Comparison of ENCODE assay signal across 9 cellular contexts in the genomic region with DNA sequence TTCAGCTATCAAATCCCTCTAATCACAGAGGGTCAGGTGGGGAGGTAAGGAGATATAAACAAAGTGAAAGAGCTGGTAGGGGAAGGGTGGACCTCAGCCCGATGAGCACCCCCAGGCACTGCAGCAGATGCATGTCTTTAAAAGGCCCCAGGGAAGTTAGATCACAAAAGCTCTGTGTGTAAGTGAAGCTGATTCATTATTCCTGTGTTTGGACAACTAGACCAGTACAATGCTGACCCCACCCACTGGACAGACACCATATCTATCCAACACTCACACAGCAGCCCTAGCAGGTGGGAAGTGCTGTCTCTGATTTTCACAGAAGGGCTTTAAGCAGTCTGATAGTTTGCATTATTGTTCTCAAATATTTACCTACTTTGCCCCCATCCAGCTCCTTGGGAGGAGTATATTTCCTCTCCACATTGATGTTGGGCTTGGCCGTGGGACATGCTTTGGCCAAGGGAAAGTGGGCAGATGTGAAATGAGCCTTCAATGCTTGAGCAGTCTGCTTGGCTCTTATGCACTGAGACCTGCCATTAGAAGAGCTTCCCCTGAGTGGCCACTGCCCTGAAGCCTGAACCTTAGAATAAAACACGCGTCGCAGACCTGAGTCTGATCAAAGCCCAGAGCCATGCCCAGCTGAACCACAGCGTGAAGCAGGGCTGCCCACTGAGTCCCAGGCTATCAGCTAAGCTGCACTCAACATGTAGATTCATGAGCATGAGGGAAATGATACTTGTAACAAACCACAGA.
A peak's percentile ranks its signal among the peaks of the same experiment; 100 is the strongest.
DNase-seq lines count a peak whose midpoint lies in the region; ATAC-seq and TF ChIP-seq lines count a peak whose summit lies in the region.
"Had no signal": no experiment of that assay in that cellular context is flagged by ENCODE, and none has a peak within 500 bp of the region (broad histone marks: within the 10 kb centered on the region; RNA-seq: fewer than 3 reads in every experiment).

No MANE protein-coding gene starts in this region.

- TF ChIP-seq CTCF in GM23338 (conservative IDR thresholded peaks at IDR 0.05; ENCODE audit: low read depth in 2 of 2) (no peak), epithelial cell of esophagus (IDR thresholded peaks at IDR 0.05; ENCODE audit: insufficient read depth, low read depth, low read length, missing control alignments) (no peak)

- no peak overlapping the region for H3K4me3 Mint-ChIP-seq in GM23338
- H3K4me3 Mint-ChIP-seq in CD4-positive, alpha-beta memory T cell: no peak overlapping the region
- H3K4me3 Mint-ChIP-seq: activated B cell treated with CpG ODN at 0.5 μM for 24 hours had no signal

- no CpG with 5 or more reads among the region's 6 CpGs for WGBS in trophoblast cell (ENCODE audit: extremely low coverage, insufficient coverage, insufficient read length)

- H2AK5ac ChIP-seq in trophoblast cell (ENCODE audit: low read length): peak overlapping the region; percentile 98

- H3K27ac Mint-ChIP-seq in GM23338: peak overlapping the region; percentile 84
- no peak overlapping the region for H3K27ac Mint-ChIP-seq in CD4-positive, alpha-beta memory T cell
- H3K27ac Mint-ChIP-seq: activated B cell treated with CpG ODN at 0.5 μM for 24 hours had no signal

- H3K36me3 Mint-ChIP-seq in GM23338 (ENCODE audit: low read depth): peaks cover 27% of the 10 kb centered on the region
- no peaks in the 10 kb centered on the region for H3K36me3 Mint-ChIP-seq in CD4-positive, alpha-beta memory T cell

- H3K4me3 ChIP-seq in GM23338: no peak overlapping the region
- no peak overlapping the region for H3K4me3 ChIP-seq in epithelial cell of esophagus (ENCODE audit: low read length)
- no peak overlapping the region for H3K4me3 ChIP-seq in trophoblast cell (ENCODE audit: low read depth, low read length)
- H3K4me3 ChIP-seq in CD4-positive, alpha-beta memory T cell (ENCODE audit: low read length in 2 of 2): no peak overlapping the region

- H2AFZ ChIP-seq in GM23338: no peak overlapping the region
- H2AFZ ChIP-seq in trophoblast cell (ENCODE audit: insufficient read depth, low read length, poor library complexity): peak overlapping the region; percentile 7

- H3K4me2 ChIP-seq in GM23338 (peak overlapping the region; percentile 2), trophoblast cell (ENCODE audit: low read length) (no peak overlapping the region)

- ATAC-seq in GM23338 (no peak), esophagus mucosa (no peak)

- H4K20me1 ChIP-seq in GM23338 (replicated peaks; ENCODE audit: insufficient read depth): no peaks in the 10 kb centered on the region

- H3K4me1 ChIP-seq in GM23338 (ENCODE audit: insufficient read depth) (peaks cover 27% of the 10 kb centered on the region), trophoblast cell (ENCODE audit: control insufficient read depth in 1 of 2, insufficient read depth in 2 of 2, low read length in 2 of 2) (peaks cover 36 to 45% of the 10 kb centered on the region in 2 experiments)
- H3K4me1 ChIP-seq in CD4-positive, alpha-beta memory T cell (ENCODE audit: insufficient read depth, low read length): no peaks in the 10 kb centered on the region

- H3F3A ChIP-seq in GM23338 (replicated peaks; ENCODE audit: low read depth): no peaks in the 10 kb centered on the region; the same call in none of the 2 replicates

- peaks cover 60% of the 10 kb centered on the region for H3K79me1 ChIP-seq in trophoblast cell (ENCODE audit: low read length)

- peak overlapping the region; percentile 99 for H4K91ac ChIP-seq in trophoblast cell (ENCODE audit: low read depth, low read length)

- H3K23ac ChIP-seq in trophoblast cell (ENCODE audit: low read length): no peak overlapping the region

- no peaks in the 10 kb centered on the region for H3K79me2 ChIP-seq in GM23338 (replicated peaks; ENCODE audit: insufficient read depth)
- H3K79me2 ChIP-seq in trophoblast cell (ENCODE audit: control insufficient read depth, insufficient read depth, low read length, poor library complexity): peaks cover 16% of the 10 kb centered on the region

- no peak overlapping the region for H3K9ac ChIP-seq in trophoblast cell (ENCODE audit: low read length)

- H3K4ac ChIP-seq in trophoblast cell (ENCODE audit: low read depth, low read length): peak overlapping the region; percentile 92

- POLR2A ChIA-PET in CD4-positive, alpha-beta memory T cell (lab: Charles Lee; ENCODE audit: partially characterized antibody): no interaction called here

- peak overlapping the region; percentile 88 for H4K8ac ChIP-seq in trophoblast cell (ENCODE audit: low read depth, low read length)

- peaks cover 38% of the 10 kb centered on the region for H3K4me1 Mint-ChIP-seq in GM23338
- no peaks in the 10 kb centered on the region for H3K4me1 Mint-ChIP-seq in CD4-positive, alpha-beta memory T cell
- H3K4me1 Mint-ChIP-seq: activated B cell treated with CpG ODN at 0.5 μM for 24 hours had no signal

- intact Hi-C loops in CD4-positive, alpha-beta memory T cell (cut with micrococcal nuclease): no loop called here

- H4K12ac ChIP-seq in trophoblast cell (ENCODE audit: low read depth, low read length): peak overlapping the region; percentile 66

- DNase-seq in GM23338 (ENCODE audit: low spot score): no peak
- DNase-seq in NCI-H69 (lab: John Stamatoyannopoulos, UW): peak; percentile 97
- peak; percentile 64 for DNase-seq in epithelial cell of esophagus (ENCODE audit: low read depth)
- peak; percentile 34 for DNase-seq in trophoblast cell
- DNase-seq in activated gamma-delta T cell treated with Interleukin-2 at 50 U/mL for 16 hours: no peak
- no peak for DNase-seq in CD4-positive, alpha-beta memory T cell
- no peak for DNase-seq in NCI-H1048 (lab: John Stamatoyannopoulos, UW)
- DNase-seq: activated B cell treated with CpG ODN at 0.5 μM for 24 hours had no signal

- peak overlapping the region; percentile 91 for H3K18ac ChIP-seq in trophoblast cell (ENCODE audit: low read length)

- peak overlapping the region; percentile 91 for H2BK5ac ChIP-seq in trophoblast cell (ENCODE audit: low read depth, low read length, poor library complexity)

- H3K27ac ChIP-seq in GM23338 (ENCODE audit: low read depth) (peak overlapping the region; percentile 95), trophoblast cell (ENCODE audit: low read depth, low read length) (peak overlapping the region; percentile 82)
- H3K27ac ChIP-seq in CD4-positive, alpha-beta memory T cell (ENCODE audit: low read depth, low read length): no peak overlapping the region

- H3K36me3 ChIP-seq in GM23338 (ENCODE audit: insufficient read depth): peaks cover 4% of the 10 kb centered on the region; the same call in 1 of the 2 replicates
- no peaks in the 10 kb centered on the region for H3K36me3 ChIP-seq in trophoblast cell (ENCODE audit: control insufficient read depth in 1 of 2, insufficient read depth in 2 of 2, low read length in 2 of 2)
- H3K36me3 ChIP-seq in CD4-positive, alpha-beta memory T cell (ENCODE audit: insufficient read depth, low read length): no peaks in the 10 kb centered on the region

- H3K9me2 ChIP-seq in GM23338 (ENCODE audit: insufficient read depth): peaks cover 32% of the 10 kb centered on the region

- H3K14ac ChIP-seq in trophoblast cell (ENCODE audit: low read length): peak overlapping the region; percentile 94

- H3K27me3 ChIP-seq in GM23338 (ENCODE audit: insufficient read depth) (no peaks in the 10 kb centered on the region), trophoblast cell (ENCODE audit: insufficient read depth, low read length) (no peaks in the 10 kb centered on the region)
- H3K27me3 ChIP-seq in CD4-positive, alpha-beta memory T cell (ENCODE audit: insufficient read depth, low read length): peaks cover 2% of the 10 kb centered on the region

- H3K9me3 ChIP-seq in trophoblast cell (ENCODE audit: insufficient read depth, low read depth, low read length): peaks cover 6% of the 10 kb centered on the region
- no peaks in the 10 kb centered on the region for H3K9me3 ChIP-seq in CD4-positive, alpha-beta memory T cell (ENCODE audit: control insufficient read depth in 1 of 2, low read length in 2 of 2)

- peak overlapping the region; percentile 99 for H2BK12ac ChIP-seq in trophoblast cell (ENCODE audit: low read length)

- H3K9me3 Mint-ChIP-seq in GM23338: peaks cover 32% of the 10 kb centered on the region
- no peaks in the 10 kb centered on the region for H3K9me3 Mint-ChIP-seq in CD4-positive, alpha-beta memory T cell
- H3K9me3 Mint-ChIP-seq: activated B cell treated with CpG ODN at 0.5 μM for 24 hours had no signal

- peak overlapping the region; percentile 97 for H2BK120ac ChIP-seq in trophoblast cell (ENCODE audit: insufficient read depth, low read length, poor library complexity)

- peaks cover 9% of the 10 kb centered on the region for H3K27me3 Mint-ChIP-seq in GM23338 (ENCODE audit: insufficient read depth, low read depth, poor library complexity)
- H3K27me3 Mint-ChIP-seq in CD4-positive, alpha-beta memory T cell: peaks cover 1 to 7% of the 10 kb centered on the region in 2 donors

- CTCF ChIA-PET in CD4-positive, alpha-beta memory T cell (lab: Charles Lee; ENCODE audit: partially characterized antibody): no interaction called here

TF ChIP-seq in GM23338, 12 proteins besides CTCF, POLR2A, EP300 and RAD21 (continues in another document):
- TF ChIP-seq EZH2phosphoT487 (IDR thresholded peaks at IDR 0.05; ENCODE audit: unreplicated experiment): no peak
- no peak for TF ChIP-seq ZNF114 (CRISPR knock-in tag; IDR thresholded peaks at IDR 0.05)
- TF ChIP-seq, protein P1, sequence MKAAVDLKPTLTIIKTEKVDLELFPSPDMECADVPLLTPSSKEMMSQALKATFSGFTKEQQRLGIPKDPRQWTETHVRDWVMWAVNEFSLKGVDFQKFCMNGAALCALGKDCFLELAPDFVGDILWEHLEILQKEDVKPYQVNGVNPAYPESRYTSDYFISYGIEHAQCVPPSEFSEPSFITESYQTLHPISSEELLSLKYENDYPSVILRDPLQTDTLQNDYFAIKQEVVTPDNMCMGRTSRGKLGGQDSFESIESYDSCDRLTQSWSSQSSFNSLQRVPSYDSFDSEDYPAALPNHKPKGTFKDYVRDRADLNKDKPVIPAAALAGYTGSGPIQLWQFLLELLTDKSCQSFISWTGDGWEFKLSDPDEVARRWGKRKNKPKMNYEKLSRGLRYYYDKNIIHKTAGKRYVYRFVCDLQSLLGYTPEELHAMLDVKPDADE (IDR thresholded peaks at IDR 0.05): no peak

Comparison
In these comparisons a context has a peak if more than half of its experiments do, and no peak if none do; other contexts are left out.
1. DNase-seq: peak in NCI-H69 (single experiment), epithelial cell of esophagus (single experiment) and trophoblast cell (2 of 2); none in GM23338 (single experiment), activated gamma-delta T cell treated with Interleukin-2 at 50 U/mL for 16 hours (single experiment), CD4-positive, alpha-beta memory T cell (0 of 5) and NCI-H1048 (single experiment).